Comparison of ENCODE assay signal across 18 cellular contexts in genomic region chr2:149031396-149031795, GRCh38. TPM values are rescaled to one million over a fixed set of nuclear protein-coding genes. Genes with fewer than 3 reads are reported as not detected.
DNase-seq lines count a peak whose midpoint lies in the region; ATAC-seq and TF ChIP-seq lines count a peak whose summit lies in the region.
"Had no signal": no experiment of that assay in that cellular context is flagged by ENCODE, and none has a peak within 500 bp of the region (broad histone marks: within the 10 kb centered on the region; RNA-seq: fewer than 3 reads in every experiment).

No MANE protein-coding gene starts in this region.

- no peak for TF ChIP-seq POLR2A in esophagus muscularis mucosa (IDR thresholded peaks at IDR 0.05; ENCODE audit: low read depth)

- H3K4me1 ChIP-seq in BLaER1 (peaks cover 15% of the 10 kb centered on the region), Loucy (ENCODE audit: insufficient read depth, low read length, poor library complexity, severe bottlenecking) (peaks cover 11% of the 10 kb centered on the region), esophagus muscularis mucosa (no peaks in the 10 kb centered on the region)
- H3K4me1 ChIP-seq in BLaER1 treated with 17β-estradiol and CSF1 and Interleukin-3, amounts not matched to agents 10 nM and 100 nM: peaks cover 8 to 16% (median 12%) of the 10 kb centered on the region in 10 experiments; a peak in 19 of 20 replicates
- H3K4me1 ChIP-seq: BE2C had no signal

- H2AFZ ChIP-seq in Loucy (ENCODE audit: low read length): peak overlapping the region; percentile 85; the same call in 1 of the 2 replicates
- H2AFZ ChIP-seq: GM23248 had no signal

- no peak overlapping the region for H3K4me3 ChIP-seq in BLaER1
- no peak overlapping the region for H3K4me3 ChIP-seq in BLaER1 treated with 17β-estradiol and CSF1 and Interleukin-3, amounts not matched to agents 10 nM and 100 nM
- no peak overlapping the region for H3K4me3 ChIP-seq in Loucy (ENCODE audit: low read length, poor library complexity, severe bottlenecking)
- no peak overlapping the region for H3K4me3 ChIP-seq in esophagus muscularis mucosa
- H3K4me3 ChIP-seq: GM23248, HAP-1, K562 had no signal

- H3K9me3 ChIP-seq in BLaER1 (no peaks in the 10 kb centered on the region), Loucy (ENCODE audit: insufficient read depth, low read depth, low read length) (no peaks in the 10 kb centered on the region), esophagus muscularis mucosa (no peaks in the 10 kb centered on the region)
- no peaks in the 10 kb centered on the region for H3K9me3 ChIP-seq in BLaER1 treated with 17β-estradiol and CSF1 and Interleukin-3, amounts not matched to agents 10 nM and 100 nM (replicated peaks in 1 of 11)
- H3K9me3 ChIP-seq: BE2C, HAP-1 had no signal

- H4K20me1 ChIP-seq in BLaER1: no peaks in the 10 kb centered on the region
- H4K20me1 ChIP-seq in BLaER1 treated with 17β-estradiol and CSF1 and Interleukin-3, amounts not matched to agents 10 nM and 100 nM: no peaks in the 10 kb centered on the region
- no peaks in the 10 kb centered on the region for H4K20me1 ChIP-seq in Loucy (ENCODE audit: insufficient read depth, low read length, poor library complexity, severe bottlenecking)

- no peaks in the 10 kb centered on the region for H3K27me3 ChIP-seq in BLaER1
- no peaks in the 10 kb centered on the region for H3K27me3 ChIP-seq in BLaER1 treated with 17β-estradiol and CSF1 and Interleukin-3, amounts not matched to agents 10 nM and 100 nM
- no peaks in the 10 kb centered on the region for H3K27me3 ChIP-seq in Loucy (ENCODE audit: insufficient read depth, low read length, poor library complexity, severe bottlenecking)
- H3K27me3 ChIP-seq in esophagus muscularis mucosa: peaks cover 0 to 20% (median 0%) of the 10 kb centered on the region in 4 donors
- H3K27me3 ChIP-seq: BE2C had no signal

- ATAC-seq in HG02759 (IDR thresholded peaks at IDR 0.05; ENCODE audit: unreplicated experiment) (no peak), HG02623 (IDR thresholded peaks at IDR 0.05; ENCODE audit: unreplicated experiment) (no peak)
- ATAC-seq: CD8-positive, alpha-beta T cell; K562 had no signal

- in situ Hi-C loops in G401 (cut with HindIII; ENCODE audit: low sequenced_read_pairs): no loop called here

- H3K27ac ChIP-seq in BLaER1 (no peak overlapping the region), esophagus muscularis mucosa (replicated peaks in 1 of 4) (no peak overlapping the region)
- H3K27ac ChIP-seq in BLaER1 treated with 17β-estradiol and CSF1 and Interleukin-3, amounts not matched to agents 10 nM and 100 nM: no peak overlapping the region
- H3K27ac ChIP-seq: GM23248, HL-60 had no signal

- DNase-seq in esophagus muscularis mucosa (ENCODE audit: extremely low spot score) (peak; percentile 80), G401 (ENCODE audit: low spot score) (no peak), NCI-H1436 (lab: John Stamatoyannopoulos, UW) (no peak)
- DNase-seq: ACHN; BE2C; Calu3; CD8-positive, alpha-beta T cell; DMS79; GM23248; IMR-90 had no signal

- H3K79me2 ChIP-seq in Loucy (ENCODE audit: insufficient read depth, low read length): no peaks in the 10 kb centered on the region

- intact Hi-C loops in esophagus muscularis mucosa (cut with DNase I): no loop called here

- H3K9me2 ChIP-seq in Loucy (replicated peaks; ENCODE audit: low read depth, low read length): no peaks in the 10 kb centered on the region

- no peaks in the 10 kb centered on the region for H3K36me3 ChIP-seq in BLaER1
- no peaks in the 10 kb centered on the region for H3K36me3 ChIP-seq in BLaER1 treated with 17β-estradiol and CSF1 and Interleukin-3, amounts not matched to agents 10 nM and 100 nM
- no peaks in the 10 kb centered on the region for H3K36me3 ChIP-seq in Loucy (ENCODE audit: insufficient read depth, low read length)
- no peaks in the 10 kb centered on the region for H3K36me3 ChIP-seq in esophagus muscularis mucosa
- H3K36me3 ChIP-seq: BE2C, HAP-1 had no signal

- no peak for TF ChIP-seq EP300 in esophagus muscularis mucosa (IDR thresholded peaks at IDR 0.05)

- no peaks in the 10 kb centered on the region for H3F3A ChIP-seq in Loucy (ENCODE audit: low read depth)

- no peak overlapping the region for H3K9ac ChIP-seq in BLaER1
- H3K9ac ChIP-seq in BLaER1 treated with 17β-estradiol and CSF1 and Interleukin-3, amounts not matched to agents 10 nM and 100 nM: no peak overlapping the region
- H3K9ac ChIP-seq in Loucy (ENCODE audit: low read depth, low read length, poor library complexity, severe bottlenecking): no peak overlapping the region
- H3K9ac ChIP-seq: GM23248 had no signal

- TF ChIP-seq CTCF in Loucy (conservative IDR thresholded peaks at IDR 0.05; ENCODE audit: low read length): no peak
- TF ChIP-seq CTCF in esophagus muscularis mucosa (IDR thresholded peaks at IDR 0.05): no peak

- H3K4me2 ChIP-seq in BLaER1: peak overlapping the region; percentile 48
- peak overlapping the region in 8 of 11 experiments; percentile 29 to 52 (median 45); a peak in 10 of 22 replicates for H3K4me2 ChIP-seq in BLaER1 treated with 17β-estradiol and CSF1 and Interleukin-3, amounts not matched to agents 10 nM and 100 nM
- no peak overlapping the region for H3K4me2 ChIP-seq in Loucy (ENCODE audit: low read depth, low read length, poor library complexity, severe bottlenecking)

- 83% methylated on average over 4 of the region's 4 CpGs for WGBS in esophagus muscularis mucosa

RNA-seq across cellular contexts. Expression of gene LYPD6B, which starts 7.1 kb away (rescaled TPM):
- total RNA-seq in esophagus muscularis mucosa: not detected
- 21.3 and 28.7 TPM in 2 replicates for total RNA-seq in G401 (2014; rRNA removed; shearing (Covaris generic))
- total RNA-seq: CD8-positive, alpha-beta T cell; IMR-90; K562 had no signal

Comparison
In these comparisons a context has a peak if more than half of its experiments do, and no peak if none do; other contexts are left out.
1. RNA of gene LYPD6B, which starts 7.1 kb away (total RNA-seq): 21.3 to 28.7 TPM in G401; not detected in esophagus muscularis mucosa; every median in the first group is over 10 times any median in the second.